In genomic region chr9:93962041-93962440, GRCh38 we compare ENCODE assay signal across 18 cellular contexts. TPM values are rescaled to one million over a fixed set of nuclear protein-coding genes. Genes with fewer than 3 reads are reported as not detected.
DNase-seq lines count a peak whose midpoint lies in the region; TF ChIP-seq lines count a peak whose summit lies in the region.
"Had no signal": no experiment of that assay in that cellular context is flagged by ENCODE, and none has a peak within 500 bp of the region (broad histone marks: within the 10 kb centered on the region; RNA-seq: fewer than 3 reads in every experiment).

No MANE protein-coding gene starts in this region.

- H3K4me1 ChIP-seq in iPS-15b (ENCODE audit: control insufficient read depth, insufficient read depth, low read length), result no peaks in the 10 kb centered on the region

- no peak overlapping the region for H3K27ac Mint-ChIP-seq in activated naive CD8-positive, alpha-beta T cell
- no peak overlapping the region for H3K27ac Mint-ChIP-seq in activated naive CD8-positive, alpha-beta T cell treated with anti-CD3 and anti-CD28 coated beads for 36 hours
- no peak overlapping the region for H3K27ac Mint-ChIP-seq in HFFc6
- H3K27ac Mint-ChIP-seq: H9 had no signal

- no peak for DNase-seq in activated naive CD8-positive, alpha-beta T cell treated with anti-CD3 and anti-CD28 coated beads for 36 hours
- DNase-seq in RPMI8226, result peak; percentile 36
- DNase-seq in germinal center (ENCODE audit: low spot score), result no peak
- no peak for DNase-seq in HFFc6
- no peak for DNase-seq in pons (ENCODE audit: low spot score)
- DNase-seq in NCI-H774 (lab: John Stamatoyannopoulos, UW), result no peak
- DNase-seq: DMS 273 treated with DMSO at 0.1 percent for 48 hours, H9, IMR-90, Kasumi-1, NCI-H1105, NCI-H1694, NCI-H526 treated with DMSO at 0.1 percent for 48 hours, SHP77 treated with DMSO at 0.1 percent for 48 hours had no signal

- H3K36me3 Mint-ChIP-seq in activated naive CD8-positive, alpha-beta T cell, result peaks cover 2% of the 10 kb centered on the region
- H3K36me3 Mint-ChIP-seq in activated naive CD8-positive, alpha-beta T cell treated with anti-CD3 and anti-CD28 coated beads for 36 hours, result no peaks in the 10 kb centered on the region
- H3K36me3 Mint-ChIP-seq in HFFc6 (ENCODE audit: low read depth), result no peaks in the 10 kb centered on the region; the same call in 1 of the 2 replicates

- peak overlapping the region; percentile 27 for H3K4me3 Mint-ChIP-seq in activated naive CD8-positive, alpha-beta T cell
- H3K4me3 Mint-ChIP-seq in activated naive CD8-positive, alpha-beta T cell treated with anti-CD3 and anti-CD28 coated beads for 36 hours, result no peak overlapping the region
- no peak overlapping the region for H3K4me3 Mint-ChIP-seq in HFFc6
- H3K4me3 Mint-ChIP-seq: H9 had no signal

- peaks cover 32% of the 10 kb centered on the region for H3K4me1 Mint-ChIP-seq in activated naive CD8-positive, alpha-beta T cell (ENCODE audit: low read depth)
- H3K4me1 Mint-ChIP-seq in activated naive CD8-positive, alpha-beta T cell treated with anti-CD3 and anti-CD28 coated beads for 36 hours, result peaks cover 23% of the 10 kb centered on the region
- peaks cover 10% of the 10 kb centered on the region; the same call in 1 of the 2 replicates for H3K4me1 Mint-ChIP-seq in HFFc6 (ENCODE audit: low read depth)

- H3K27me3 Mint-ChIP-seq in activated naive CD8-positive, alpha-beta T cell, result peaks cover 33% of the 10 kb centered on the region
- H3K27me3 Mint-ChIP-seq in activated naive CD8-positive, alpha-beta T cell treated with anti-CD3 and anti-CD28 coated beads for 36 hours, result peaks cover 67% of the 10 kb centered on the region
- peaks cover 30% of the 10 kb centered on the region for H3K27me3 Mint-ChIP-seq in HFFc6 (ENCODE audit: insufficient read depth)

- H3K9me3 Mint-ChIP-seq in activated naive CD8-positive, alpha-beta T cell (ENCODE audit: low read depth), result no peaks in the 10 kb centered on the region
- no peaks in the 10 kb centered on the region for H3K9me3 Mint-ChIP-seq in activated naive CD8-positive, alpha-beta T cell treated with anti-CD3 and anti-CD28 coated beads for 36 hours
- no peaks in the 10 kb centered on the region for H3K9me3 Mint-ChIP-seq in HFFc6
- H3K9me3 Mint-ChIP-seq: H9 had no signal

- no peak overlapping the region for H3K9ac ChIP-seq in iPS-15b (ENCODE audit: low read depth, low read length)

- H3K27me3 ChIP-seq in iPS-15b (ENCODE audit: control insufficient read depth, insufficient read depth, low read length), result peaks cover 56% of the 10 kb centered on the region

- peak overlapping the region; percentile 7 for H3K4me3 ChIP-seq in iPS-15b (ENCODE audit: low read depth, low read length)
- H3K4me3 ChIP-seq: A549 had no signal

- no peaks in the 10 kb centered on the region for H3K36me3 ChIP-seq in iPS-15b (ENCODE audit: control insufficient read depth, insufficient read depth, low read length)

- TF ChIP-seq CTCF in HFFc6 (IDR thresholded peaks at IDR 0.05), result no peak

- no peaks in the 10 kb centered on the region for H3K9me3 ChIP-seq in iPS-15b (ENCODE audit: control insufficient read depth, insufficient read depth, low read length)
- H3K9me3 ChIP-seq: A549 had no signal

RNA-seq across cellular contexts. Expression of gene BARX1, which starts 6.9 kb away (rescaled TPM):
- 1 to 10 TPM; 2.9 to 3.8 TPM for total RNA-seq in activated naive CD8-positive, alpha-beta T cell treated with anti-CD3 and anti-CD28 coated beads for 36 hours
- not detected for total RNA-seq in HFFc6 (2021; fragmentation: NEBNext Ultra II Directional; extraction: Animal tissue kit (Norgen Biotek cat#: 25700))
- total RNA-seq: HT1080, IMR-90 had no signal
